ENCODE assay signal across 8 cellular contexts in the genomic region with DNA sequence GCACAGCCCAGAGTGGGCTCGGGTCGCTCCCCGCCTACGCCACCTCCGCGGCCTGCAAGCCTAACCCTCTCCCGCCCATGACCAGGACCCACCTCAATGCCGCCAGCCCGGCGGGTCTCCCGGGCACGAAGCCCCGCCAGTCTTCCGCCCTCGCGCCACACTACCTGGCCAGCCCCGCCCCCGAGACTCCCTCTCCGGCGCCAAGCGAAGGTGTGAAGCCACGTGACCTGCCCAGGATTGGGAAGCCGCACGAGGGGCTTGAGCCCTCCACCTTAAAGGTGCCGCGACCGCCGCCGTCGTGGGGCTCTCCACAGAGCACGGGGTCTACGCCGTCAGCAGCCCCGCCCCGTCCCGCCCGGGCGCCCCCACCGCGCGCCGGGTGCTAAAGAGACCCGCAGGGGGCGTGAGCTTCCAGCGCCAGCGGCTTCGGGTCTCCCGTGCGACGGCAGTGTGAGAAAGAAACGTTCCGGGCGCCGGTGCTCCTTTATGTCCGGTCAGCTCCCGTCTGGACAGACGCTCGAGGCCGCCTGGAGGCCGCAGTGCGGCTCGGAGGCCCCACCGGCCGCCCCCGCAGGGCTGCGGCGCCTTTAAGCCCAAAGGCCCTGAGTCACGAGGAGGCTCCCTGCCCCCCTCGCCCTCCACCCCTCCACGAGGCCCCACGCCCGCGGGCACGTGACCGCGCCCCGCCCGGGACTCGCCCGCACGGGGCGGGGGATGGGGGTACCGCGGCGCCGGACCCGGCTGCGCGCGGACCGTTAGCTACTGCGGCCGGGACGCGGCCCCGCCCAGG. TPM values are rescaled to one million over a fixed set of nuclear protein-coding genes. Genes with fewer than 3 reads are reported as not detected.
DNase-seq lines count a peak whose midpoint lies in the region; ATAC-seq and TF ChIP-seq lines count a peak whose summit lies in the region.

A gene (minus strand): TSS at position 319 of the 790 bp plus-strand sequence. CDS start 18,904 bp downstream, outside the sequence.

- H3K4me3 ChIP-seq in ascending aorta, result peak within 1 kb of the TSS; percentile 66 to 78

- no peaks in the 10 kb centered on the region for H3K9me3 ChIP-seq in ascending aorta

- intact Hi-C loops in ascending aorta (cut with DNase I), result loop anchor here (1.0 to 10.0 kb wide), 4 partner anchors 104 to 338 kb away; a partner anchor contains a TSS
- intact Hi-C loops in sciatic nerve (cut with DNase I), result no loop called here

- no peaks in the 10 kb centered on the region for H3K36me3 ChIP-seq in ascending aorta

- peak; percentile 18; the same call in 1 of the 2 replicates for TF ChIP-seq CTCF in RWPE1 (conservative IDR thresholded peaks at IDR 0.05; ENCODE audit: low read depth)
- TF ChIP-seq CTCF in ascending aorta (IDR thresholded peaks at IDR 0.05), result peak in 2 of 3 experiments; percentile 4 to 9

- CTCF ChIA-PET in RWPE1 (lab: Yijun Ruan, JAX), result interaction anchor here (0.6 kb wide), 1 partner anchor 811 kb away, joined by 3 read pairs; no protein-coding TSS in a partner anchor

- H3K27me3 ChIP-seq in ascending aorta, result no peaks in the 10 kb centered on the region

- H3K27ac ChIP-seq in RWPE1 (no peak within 1 kb of the TSS), ascending aorta (peak within 1 kb of the TSS; percentile 33 to 54)

- DNase-seq in activated effector memory CD4-positive, alpha-beta T cell treated with anti-CD3 and anti-CD28 coated beads, Interleukin-2, amount 50 U/mL, for 16 hours, result peak; percentile 78
- no peak for DNase-seq in activated effector memory CD4-positive, alpha-beta T cell treated with Interleukin-2 at 50 U/mL for 16 hours
- DNase-seq in RWPE1 (ENCODE audit: low spot score) (peak; percentile 46), ascending aorta (ENCODE audit: low spot score in 2 of 2) (peak in 1 of 2 donors; percentile 72), hypothalamus (lab: John Stamatoyannopoulos, UW) (peak in 48 of 51 donors; percentile 11 to 86 (median 64)), sciatic nerve (ENCODE audit: low spot score) (peak; percentile 84), NCI-H2029 (lab: John Stamatoyannopoulos, UW) (no peak), NOMO-1 (lab: John Stamatoyannopoulos, UW; ENCODE audit: unreplicated experiment in 2 of 2) (no peak)

- POLR2A ChIA-PET in RWPE1 (lab: Yijun Ruan, JAX; ENCODE audit: low non-redundant PET), result interaction anchor here (0.5 kb wide), 1 partner anchor 107 kb away, joined by 3 read pairs; no protein-coding TSS in a partner anchor

- peaks cover 8 to 12% of the 10 kb centered on the region in 2 donors for H3K4me1 ChIP-seq in ascending aorta

- peak; percentile 89 for ATAC-seq in sciatic nerve

RNA-seq across cellular contexts. Expression of the gene that starts here (rescaled TPM):
- 2.4 TPM for total RNA-seq in ascending aorta
- total RNA-seq in sciatic nerve, result 27.1 TPM

Comparison
In these comparisons a context has a peak if more than half of its experiments do, and no peak if none do; other contexts are left out.
1. DNase-seq: peak in activated effector memory CD4-positive, alpha-beta T cell treated with anti-CD3 and anti-CD28 coated beads, Interleukin-2, amount 50 U/mL, for 16 hours (single experiment), RWPE1 (single experiment), hypothalamus (48 of 51) and sciatic nerve (single experiment); none in activated effector memory CD4-positive, alpha-beta T cell treated with Interleukin-2 at 50 U/mL for 16 hours (single experiment), NCI-H2029 (single experiment) and NOMO-1 (0 of 2).